ENCODE assay signal across 1 cellular context in the genomic region with DNA sequence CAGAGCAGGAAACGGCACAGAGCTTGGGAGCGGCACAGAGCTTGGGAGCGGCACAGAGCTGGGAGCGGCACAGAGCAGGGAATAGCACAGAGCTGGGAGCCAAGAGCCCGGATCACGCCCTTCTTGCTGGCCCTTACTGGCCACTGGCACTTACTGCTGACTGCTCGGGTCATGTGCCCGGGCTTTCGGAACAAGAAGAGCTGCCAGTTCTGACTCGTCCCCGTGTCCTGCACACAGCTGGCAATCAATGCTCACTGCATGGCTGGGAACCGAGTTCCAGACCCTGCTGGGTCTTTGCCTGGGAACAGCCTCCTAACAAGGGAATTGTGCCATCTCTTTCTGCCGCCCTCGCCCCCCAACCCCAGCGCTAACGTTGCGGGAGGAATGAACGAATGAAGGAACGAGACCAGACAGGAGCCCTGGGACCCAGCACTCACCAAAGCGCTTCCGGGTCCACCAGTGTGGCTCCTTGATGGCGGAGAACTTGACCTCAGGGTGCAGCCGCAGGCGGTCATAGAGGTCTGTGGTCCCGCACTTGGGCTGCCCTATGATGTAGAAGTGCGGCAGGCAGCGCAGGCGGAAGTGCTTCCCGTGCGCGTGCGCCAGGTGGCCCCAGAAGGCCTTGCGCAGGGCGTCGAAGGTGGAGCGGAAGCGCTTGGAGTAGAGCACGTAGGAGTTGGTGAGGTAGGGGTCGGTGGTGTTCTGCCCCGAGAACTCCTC.
TF ChIP-seq lines count a peak whose summit lies in the region.

No MANE protein-coding gene starts in this region.

TF ChIP-seq in GM23338, 12 proteins besides CTCF, POLR2A, EP300 and RAD21 (continued from another document):
- TF ChIP-seq, protein P1, sequence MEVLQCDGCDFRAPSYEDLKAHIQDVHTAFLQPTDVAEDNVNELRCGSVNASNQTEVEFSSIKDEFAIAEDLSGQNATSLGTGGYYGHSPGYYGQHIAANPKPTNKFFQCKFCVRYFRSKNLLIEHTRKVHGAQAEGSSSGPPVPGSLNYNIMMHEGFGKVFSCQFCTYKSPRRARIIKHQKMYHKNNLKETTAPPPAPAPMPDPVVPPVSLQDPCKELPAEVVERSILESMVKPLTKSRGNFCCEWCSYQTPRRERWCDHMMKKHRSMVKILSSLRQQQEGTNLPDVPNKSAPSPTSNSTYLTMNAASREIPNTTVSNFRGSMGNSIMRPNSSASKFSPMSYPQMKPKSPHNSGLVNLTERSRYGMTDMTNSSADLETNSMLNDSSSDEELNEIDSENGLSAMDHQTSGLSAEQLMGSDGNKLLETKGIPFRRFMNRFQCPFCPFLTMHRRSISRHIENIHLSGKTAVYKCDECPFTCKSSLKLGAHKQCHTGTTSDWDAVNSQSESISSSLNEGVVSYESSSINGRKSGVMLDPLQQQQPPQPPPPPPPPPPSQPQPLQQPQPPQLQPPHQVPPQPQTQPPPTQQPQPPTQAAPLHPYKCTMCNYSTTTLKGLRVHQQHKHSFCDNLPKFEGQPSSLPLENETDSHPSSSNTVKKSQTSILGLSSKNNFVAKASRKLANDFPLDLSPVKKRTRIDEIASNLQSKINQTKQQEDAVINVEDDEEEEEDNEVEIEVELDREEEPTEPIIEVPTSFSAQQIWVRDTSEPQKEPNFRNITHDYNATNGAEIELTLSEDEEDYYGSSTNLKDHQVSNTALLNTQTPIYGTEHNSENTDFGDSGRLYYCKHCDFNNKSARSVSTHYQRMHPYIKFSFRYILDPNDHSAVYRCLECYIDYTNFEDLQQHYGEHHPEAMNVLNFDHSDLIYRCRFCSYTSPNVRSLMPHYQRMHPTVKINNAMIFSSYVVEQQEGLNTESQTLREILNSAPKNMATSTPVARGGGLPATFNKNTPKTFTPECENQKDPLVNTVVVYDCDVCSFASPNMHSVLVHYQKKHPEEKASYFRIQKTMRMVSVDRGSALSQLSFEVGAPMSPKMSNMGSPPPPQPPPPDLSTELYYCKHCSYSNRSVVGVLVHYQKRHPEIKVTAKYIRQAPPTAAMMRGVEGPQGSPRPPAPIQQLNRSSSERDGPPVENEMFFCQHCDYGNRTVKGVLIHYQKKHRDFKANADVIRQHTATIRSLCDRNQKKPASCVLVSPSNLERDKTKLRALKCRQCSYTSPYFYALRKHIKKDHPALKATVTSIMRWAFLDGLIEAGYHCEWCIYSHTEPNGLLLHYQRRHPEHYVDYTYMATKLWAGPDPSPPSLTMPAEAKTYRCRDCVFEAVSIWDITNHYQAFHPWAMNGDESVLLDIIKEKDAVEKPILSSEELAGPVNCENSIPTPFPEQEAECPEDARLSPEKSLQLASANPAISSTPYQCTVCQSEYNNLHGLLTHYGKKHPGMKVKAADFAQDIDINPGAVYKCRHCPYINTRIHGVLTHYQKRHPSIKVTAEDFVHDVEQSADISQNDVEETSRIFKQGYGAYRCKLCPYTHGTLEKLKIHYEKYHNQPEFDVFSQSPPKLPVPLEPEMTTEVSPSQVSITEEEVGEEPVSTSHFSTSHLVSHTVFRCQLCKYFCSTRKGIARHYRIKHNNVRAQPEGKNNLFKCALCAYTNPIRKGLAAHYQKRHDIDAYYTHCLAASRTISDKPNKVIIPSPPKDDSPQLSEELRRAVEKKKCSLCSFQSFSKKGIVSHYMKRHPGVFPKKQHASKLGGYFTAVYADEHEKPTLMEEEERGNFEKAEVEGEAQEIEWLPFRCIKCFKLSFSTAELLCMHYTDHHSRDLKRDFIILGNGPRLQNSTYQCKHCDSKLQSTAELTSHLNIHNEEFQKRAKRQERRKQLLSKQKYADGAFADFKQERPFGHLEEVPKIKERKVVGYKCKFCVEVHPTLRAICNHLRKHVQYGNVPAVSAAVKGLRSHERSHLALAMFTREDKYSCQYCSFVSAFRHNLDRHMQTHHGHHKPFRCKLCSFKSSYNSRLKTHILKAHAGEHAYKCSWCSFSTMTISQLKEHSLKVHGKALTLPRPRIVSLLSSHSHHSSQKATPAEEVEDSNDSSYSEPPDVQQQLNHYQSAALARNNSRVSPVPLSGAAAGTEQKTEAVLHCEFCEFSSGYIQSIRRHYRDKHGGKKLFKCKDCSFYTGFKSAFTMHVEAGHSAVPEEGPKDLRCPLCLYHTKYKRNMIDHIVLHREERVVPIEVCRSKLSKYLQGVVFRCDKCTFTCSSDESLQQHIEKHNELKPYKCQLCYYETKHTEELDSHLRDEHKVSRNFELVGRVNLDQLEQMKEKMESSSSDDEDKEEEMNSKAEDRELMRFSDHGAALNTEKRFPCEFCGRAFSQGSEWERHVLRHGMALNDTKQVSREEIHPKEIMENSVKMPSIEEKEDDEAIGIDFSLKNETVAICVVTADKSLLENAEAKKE (CRISPR knock-in tag; IDR thresholded peaks at IDR 0.05): no peak
- TF ChIP-seq EZH2phosphoT487 (IDR thresholded peaks at IDR 0.05; ENCODE audit: unreplicated experiment): no peak
- TF ChIP-seq JUNB (IDR thresholded peaks at IDR 0.05; ENCODE audit: unreplicated experiment): no peak
- TF ChIP-seq STAT1 (IDR thresholded peaks at IDR 0.05; ENCODE audit: unreplicated experiment): no peak
- TF ChIP-seq CREB1 (CRISPR knock-in tag; IDR thresholded peaks at IDR 0.05; ENCODE audit: low read depth): no peak
